Comparison of ENCODE assay signal across 32 cellular contexts in genomic region chr2:41597672-41598071, GRCh38.
DNase-seq lines count a peak whose midpoint lies in the region; ATAC-seq and TF ChIP-seq lines count a peak whose summit lies in the region.
"Had no signal": no experiment of that assay in that cellular context is flagged by ENCODE, and none has a peak within 500 bp of the region (broad histone marks: within the 10 kb centered on the region; RNA-seq: fewer than 3 reads in every experiment).

No MANE protein-coding gene starts in this region.

- DNase-seq in Right ventricle myocardium inferior (ENCODE audit: missing footprints) (no peak), cardiac septum (ENCODE audit: low spot score) (no peak), left ventricle myocardium inferior (no peak), gastrocnemius medialis (no peak), stomach (no peak), left lung (no peak), amniotic stem cell (lab: John Stamatoyannopoulos, UW) (no peak), SIG-M5 (lab: John Stamatoyannopoulos, UW) (no peak)
- DNase-seq: activated CD4-positive, alpha-beta T cell treated with anti-CD3 and anti-CD28 coated beads for 48 hours; activated gamma-delta T cell treated with Interleukin-2 at 50 U/mL for 16 hours; activated naive CD8-positive, alpha-beta T cell treated with anti-CD3 and anti-CD28 coated beads, Interleukin-2, amount 50 U/mL, for 24 hours; activated T-cell treated with anti-CD3 and anti-CD28 coated beads, Interleukin-2, amount 50 U/mL, for 4 hours; BE2C; effector CD8-positive, alpha-beta T cell; erythroblast; GOT3; HFFc6; immature natural killer cell; KBM-7; MG63; naive thymus-derived CD4-positive, alpha-beta T cell; NCI-H2081; NCI-H226; NCI-H774; occipital lobe; RPMI8226; stimulated activated CD4-positive, alpha-beta T cell treated with anti-CD3 and anti-CD28 coated beads, Interleukin-12 subunit alpha, Interleukin-12 subunit beta, amount 100 ng/mL, for 4 hours; stimulated activated CD4-positive, alpha-beta T cell treated with anti-CD3 and anti-CD28 coated beads, Interleukin-4, amount 100 ng/mL, for 1 hour; uterus; WERI-Rb-1 had no signal

- TF ChIP-seq CTCF in left ventricle myocardium inferior (IDR thresholded peaks at IDR 0.05; ENCODE audit: borderline replicate concordance) (no peak), gastrocnemius medialis (IDR thresholded peaks at IDR 0.05 in 4 of 5, conservative IDR thresholded peaks at IDR 0.05 in 1 of 5) (no peak), stomach (IDR thresholded peaks at IDR 0.05) (no peak), left lung (IDR thresholded peaks at IDR 0.05) (no peak)

- peak; percentile 62 for ATAC-seq in Right ventricle myocardium inferior
- ATAC-seq in gastrocnemius medialis: peak; percentile 36 to 76
- no peak for ATAC-seq in left lung
- ATAC-seq: activated naive CD8-positive, alpha-beta T cell treated with anti-CD3 and anti-CD28 coated beads, Interleukin-2, amount 50 U/mL, for 24 hours; activated T-cell treated with anti-CD3 and anti-CD28 coated beads, Interleukin-2, amount 50 U/mL, for 4 hours; naive thymus-derived CD4-positive, alpha-beta T cell had no signal

- no peak for TF ChIP-seq EP300 in stomach (IDR thresholded peaks at IDR 0.05)

- H3K36me3 ChIP-seq in left ventricle myocardium inferior: no peaks in the 10 kb centered on the region
- H3K36me3 ChIP-seq in gastrocnemius medialis: no peaks in the 10 kb centered on the region
- H3K36me3 ChIP-seq in stomach: no peaks in the 10 kb centered on the region
- H3K36me3 ChIP-seq in left lung: no peaks in the 10 kb centered on the region
- H3K36me3 ChIP-seq: BE2C, brain microvascular endothelial cell, MG63, uterus, WERI-Rb-1 had no signal

- in situ Hi-C loops in gastrocnemius medialis (cut with MboI; ENCODE audit: low sequenced_read_pairs in 4 of 4): no loop called here

- H3K9me3 ChIP-seq in left ventricle myocardium inferior (replicated peaks) (no peaks in the 10 kb centered on the region), gastrocnemius medialis (no peaks in the 10 kb centered on the region), stomach (no peaks in the 10 kb centered on the region), left lung (no peaks in the 10 kb centered on the region)
- H3K9me3 ChIP-seq: BE2C, MG63, uterus had no signal

- H3K4me3 ChIP-seq in left ventricle myocardium inferior: no peak overlapping the region
- no peak overlapping the region for H3K4me3 ChIP-seq in gastrocnemius medialis
- no peak overlapping the region for H3K4me3 ChIP-seq in stomach
- H3K4me3 ChIP-seq in left lung: no peak overlapping the region
- H3K4me3 ChIP-seq: hepatocyte, MG63, uterus had no signal

- no peak for TF ChIP-seq POLR2A in gastrocnemius medialis (IDR thresholded peaks at IDR 0.05)
- TF ChIP-seq POLR2A in stomach (IDR thresholded peaks at IDR 0.05): no peak

- H3K4me1 ChIP-seq in left ventricle myocardium inferior (peaks cover 31% of the 10 kb centered on the region), gastrocnemius medialis (peaks cover 12 to 24% of the 10 kb centered on the region in 2 donors), stomach (peaks cover 8 to 25% (median 18%) of the 10 kb centered on the region in 4 donors), left lung (peaks cover 0 to 7% of the 10 kb centered on the region in 2 donors)
- H3K4me1 ChIP-seq: BE2C had no signal

- intact Hi-C loops in Right ventricle myocardium inferior (cut with DNase I) (loop anchor here (10.0 kb wide), 1 partner anchor 173 kb away; no protein-coding TSS in a partner anchor), cardiac septum (cut with DNase I) (no loop called here), left ventricle myocardium inferior (cut with micrococcal nuclease) (no loop called here), gastrocnemius medialis (cut with DNase I; ENCODE audit: low total_unique reads) (no loop called here), stomach (cut with DNase I; ENCODE audit: low total_unique reads) (no loop called here), left lung (cut with DNase I) (no loop called here)

- H3K27me3 ChIP-seq in left ventricle myocardium inferior (ENCODE audit: low read depth): no peaks in the 10 kb centered on the region
- no peaks in the 10 kb centered on the region for H3K27me3 ChIP-seq in gastrocnemius medialis
- H3K27me3 ChIP-seq in stomach: no peaks in the 10 kb centered on the region
- H3K27me3 ChIP-seq in left lung: no peaks in the 10 kb centered on the region
- H3K27me3 ChIP-seq: brain microvascular endothelial cell, hepatocyte, MG63 had no signal

- H3K27ac ChIP-seq in left ventricle myocardium inferior (replicated peaks) (peak overlapping the region; percentile 80), gastrocnemius medialis (peak overlapping the region; percentile 29 to 65 (median 40)), stomach (peak overlapping the region in 2 of 5 donors; percentile 14 to 48), left lung (peak overlapping the region in 1 of 2 donors; percentile 20)
- H3K27ac ChIP-seq: hepatocyte, WERI-Rb-1 had no signal

- 68 to 78% (median 74%) methylated on average over 2 of the region's 2 CpGs for WGBS in stomach, 5 donors
